ENCODE assay signal across 8 cellular contexts in genomic region chr19:41397086-41398041, GRCh38. TPM values are rescaled to one million over a fixed set of nuclear protein-coding genes. Genes with fewer than 3 reads are reported as not detected.
DNase-seq lines count a peak whose midpoint lies in the region; ATAC-seq and TF ChIP-seq lines count a peak whose summit lies in the region.

BCKDHA (plus strand) TSS chr19:41397818; CDS start chr19:41397828, 10 bp downstream.
EXOSC5 (minus strand) TSS chr19:41397359; CDS start chr19:41397328, 31 bp downstream.

- intact Hi-C loops in breast epithelium (cut with DNase I; ENCODE audit: low total_unique reads): loop anchor here (2.0 kb wide), 1 partner anchor 51 kb away; no protein-coding TSS in a partner anchor

- TF ChIP-seq CTCF in VCaP (conservative IDR thresholded peaks at IDR 0.05) (no peak), breast epithelium (IDR thresholded peaks at IDR 0.05) (peak; percentile 11 to 18 (median 17))

- H3K4me2 ChIP-seq in skeletal muscle satellite cell (ENCODE audit: low read length): peak within 1 kb of the TSS; percentile 99

- H3K27ac ChIP-seq in ACC112 (ENCODE audit: low read depth, low read length) (peak within 1 kb of the TSS; percentile 94), VCaP (peak within 1 kb of the TSS; percentile 97), breast epithelium (peak within 1 kb of the TSS; percentile 89), iPS-18a (ENCODE audit: low read length) (peak within 1 kb of the TSS; percentile 90)

- H3K27me3 ChIP-seq in ACC112 (ENCODE audit: insufficient read depth, low read length) (no peaks in the 10 kb centered on the region), breast epithelium (no peaks in the 10 kb centered on the region), iPS-18a (ENCODE audit: control insufficient read depth, insufficient read depth, low read length) (no peaks in the 10 kb centered on the region), skeletal muscle satellite cell (ENCODE audit: control insufficient read depth, insufficient read depth, low read length) (no peaks in the 10 kb centered on the region)

- H3K79me2 ChIP-seq in ACC112 (ENCODE audit: control insufficient read depth, insufficient read depth, low read length, unreplicated experiment): peaks cover 10% of the 10 kb centered on the region

- H3K9me3 ChIP-seq in breast epithelium (no peaks in the 10 kb centered on the region), iPS-18a (ENCODE audit: control insufficient read depth, low read depth, low read length) (no peaks in the 10 kb centered on the region), skeletal muscle satellite cell (replicated peaks; ENCODE audit: low read length) (no peaks in the 10 kb centered on the region)

- H3K4me1 ChIP-seq in ACC112 (ENCODE audit: control insufficient read depth, insufficient read depth, low read length, unreplicated experiment) (peaks cover 6% of the 10 kb centered on the region), breast epithelium (peaks cover 0 to 9% of the 10 kb centered on the region in 2 donors), iPS-18a (ENCODE audit: control insufficient read depth, low read depth, low read length) (peaks cover 6% of the 10 kb centered on the region), skeletal muscle satellite cell (ENCODE audit: control insufficient read depth, insufficient read depth, low read length) (peaks cover 8% of the 10 kb centered on the region)

- H3K9ac ChIP-seq in iPS-18a (ENCODE audit: low read length) (peak within 1 kb of the TSS; percentile 97), skeletal muscle satellite cell (ENCODE audit: low read depth, low read length) (peak within 1 kb of the TSS; percentile 97)

- TF ChIP-seq POLR2A in breast epithelium (IDR thresholded peaks at IDR 0.05): no peak

- DNase-seq in NCI-H2196 treated with DMSO at 0.1 percent for 48 hours (lab: John Stamatoyannopoulos, UW; ENCODE audit: unreplicated experiment): peak; percentile 99
- DNase-seq in breast epithelium (ENCODE audit: low spot score in 2 of 2): peak; percentile 99

- H2AFZ ChIP-seq in ACC112 (ENCODE audit: low read length, unreplicated experiment): peak within 1 kb of the TSS; percentile 100

- H3K36me3 ChIP-seq in ACC112 (ENCODE audit: insufficient read depth, low read length) (no peaks in the 10 kb centered on the region), breast epithelium (no peaks in the 10 kb centered on the region), iPS-18a (ENCODE audit: control insufficient read depth, low read depth, low read length) (peaks cover 3% of the 10 kb centered on the region), skeletal muscle satellite cell (ENCODE audit: insufficient read depth, low read length) (no peaks in the 10 kb centered on the region)

- peak within 1 kb of the TSS; percentile 99 for H3K4me3 ChIP-seq in ACC112 (ENCODE audit: low read depth, low read length)
- peak within 1 kb of the TSS; percentile 88 to 99 (median 95) for H3K4me3 ChIP-seq in breast epithelium
- peak within 1 kb of the TSS; percentile 99 for H3K4me3 ChIP-seq in iPS-18a (ENCODE audit: low read length)
- peak within 1 kb of the TSS; percentile 91 for H3K4me3 ChIP-seq in skeletal muscle satellite cell (ENCODE audit: low read length)

- peak; percentile 85 for ATAC-seq in GM18870 (IDR thresholded peaks at IDR 0.05; ENCODE audit: unreplicated experiment)
- ATAC-seq in HG03135 (IDR thresholded peaks at IDR 0.05; ENCODE audit: unreplicated experiment): peak; percentile 81

RNA-seq across cellular contexts. Expression of gene BCKDHA, which starts in this region (rescaled TPM):
- total RNA-seq in breast epithelium: 10 to 100 TPM; 40.3 to 54.6 (median 53.1) TPM
- 23.3 and 27.7 TPM in 2 replicates for total RNA-seq in skeletal muscle satellite cell (2012; rRNA removed)

RNA-seq across cellular contexts. Expression of gene EXOSC5, which starts in this region (rescaled TPM):
- total RNA-seq in breast epithelium: 10 to 100 TPM; 18.2 to 20.6 (median 18.7) TPM
- total RNA-seq in skeletal muscle satellite cell (2012; rRNA removed): 21.0 and 24.1 TPM in 2 replicates

Comparison
In these comparisons a context has a peak if more than half of its experiments do, and no peak if none do; other contexts are left out.
1. Peak in every context shown above with its lines: DNase-seq, ATAC-seq, H3K4me3 ChIP-seq and H3K27ac ChIP-seq.